8 cellular contexts compared by ENCODE assay signal in the genomic region with DNA sequence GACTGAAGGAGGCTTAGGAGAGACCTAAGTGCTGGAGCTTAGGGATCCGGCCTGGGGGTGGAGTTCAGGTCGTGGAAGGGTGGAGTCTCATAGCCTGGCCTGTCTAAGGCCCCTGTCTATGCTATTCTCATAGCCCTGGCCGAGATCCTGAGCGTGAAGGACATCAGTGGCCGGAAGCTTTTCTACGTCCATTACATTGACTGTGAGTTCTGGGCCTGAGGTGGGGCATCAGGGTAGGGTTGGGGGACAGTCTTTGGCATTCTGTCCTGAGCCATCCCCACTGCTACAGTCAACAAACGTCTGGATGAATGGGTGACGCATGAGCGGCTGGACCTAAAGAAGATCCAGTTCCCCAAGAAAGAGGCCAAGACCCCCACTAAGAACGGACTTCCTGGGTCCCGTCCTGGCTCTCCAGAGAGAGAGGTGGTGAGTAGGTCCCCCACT.
A peak's percentile ranks its signal among the peaks of the same experiment; 100 is the strongest.
DNase-seq lines count a peak whose midpoint lies in the region; ATAC-seq and TF ChIP-seq lines count a peak whose summit lies in the region.

No MANE protein-coding gene starts in this region.

- no peak overlapping the region; the same call in 1 of the 2 replicates for H2AFZ ChIP-seq in KMS-11 (ENCODE audit: low read depth)

- peaks cover 7% of the 10 kb centered on the region for H3K27me3 Mint-ChIP-seq in nephron progenitor cell (ENCODE audit: low read depth, poor library complexity)

- H3K4me1 Mint-ChIP-seq in nephron progenitor cell, result peaks cover 26% of the 10 kb centered on the region

- ATAC-seq in HG03439 (IDR thresholded peaks at IDR 0.05; ENCODE audit: unreplicated experiment) (no peak), HG02642 (IDR thresholded peaks at IDR 0.05; ENCODE audit: poor library complexity, unreplicated experiment) (no peak)

- TF ChIP-seq CTCF in KMS-11 (conservative IDR thresholded peaks at IDR 0.05; ENCODE audit: low read depth, low read length) (no peak), coronary artery (IDR thresholded peaks at IDR 0.05) (no peak), nephron progenitor cell (IDR thresholded peaks at IDR 0.05) (no peak), GM20000 (IDR thresholded peaks at IDR 0.05; ENCODE audit: extremely low read depth, missing control alignments) (no peak)

- H3K27me3 ChIP-seq in BLaER1 (no peaks in the 10 kb centered on the region), KMS-11 (ENCODE audit: insufficient read depth, low read depth) (no peaks in the 10 kb centered on the region)

- H3K27ac ChIP-seq in BLaER1, result peak overlapping the region; percentile 100
- H3K27ac ChIP-seq in KMS-11, result no peak overlapping the region; the same call in 1 of the 2 replicates
- peak overlapping the region; percentile 94 to 98 for H3K27ac ChIP-seq in coronary artery

- H3K36me3 Mint-ChIP-seq in nephron progenitor cell (ENCODE audit: low read depth), result peaks cover 42% of the 10 kb centered on the region

- H3K9ac ChIP-seq in BLaER1, result peak overlapping the region; percentile 97
- H3K9ac ChIP-seq in KMS-11, result peak overlapping the region; percentile 83; the same call in 1 of the 2 replicates

- H3K36me3 ChIP-seq in BLaER1 (peaks cover 48% of the 10 kb centered on the region), KMS-11 (ENCODE audit: insufficient read depth) (no peaks in the 10 kb centered on the region)

- H3K9me3 Mint-ChIP-seq in nephron progenitor cell, result peaks cover 10% of the 10 kb centered on the region

- peak overlapping the region; percentile 99 for H3K27ac Mint-ChIP-seq in nephron progenitor cell

- 0 out of 2 replicates have a peak, but pooled peaks cover 3% of the 10 kb centered on the region for H3K79me2 ChIP-seq in KMS-11 (ENCODE audit: insufficient read depth, low read depth)

- peaks cover 57% of the 10 kb centered on the region for H3K4me1 ChIP-seq in BLaER1
- peaks cover 9% of the 10 kb centered on the region for H3K4me1 ChIP-seq in KMS-11 (ENCODE audit: low read depth, poor library complexity, severe bottlenecking)

- no peaks in the 10 kb centered on the region for H3K9me3 ChIP-seq in BLaER1

- H4K20me1 ChIP-seq in BLaER1 (peaks cover 38% of the 10 kb centered on the region), KMS-11 (ENCODE audit: insufficient read depth) (no peaks in the 10 kb centered on the region)

- H3K4me3 Mint-ChIP-seq in nephron progenitor cell, result peak overlapping the region; percentile 89

- no peak for DNase-seq in coronary artery (ENCODE audit: low spot score)
- DNase-seq in nephron progenitor cell, result no peak
- no peak for DNase-seq in dedifferentiated amniotic fluid mesenchymal stem cell (ENCODE audit: extremely low spot score)
- no peak for DNase-seq in GM20000 (ENCODE audit: low spot score)

- H3K4me2 ChIP-seq in BLaER1 (peak overlapping the region; percentile 80), KMS-11 (peak overlapping the region; percentile 69; the same call in 1 of the 2 replicates)

- H3K4me3 ChIP-seq in BLaER1, result peak overlapping the region; percentile 77
- H3K4me3 ChIP-seq in KMS-11 (IDR thresholded peaks at IDR 0.05; ENCODE audit: insufficient read depth, low read depth, low read length), result peak overlapping the region; percentile 39
- peak overlapping the region; percentile 90 for H3K4me3 ChIP-seq in coronary artery

Comparison
In these comparisons a context has a peak if more than half of its experiments do, and no peak if none do; other contexts are left out.
1. H3K4me3 ChIP-seq: peak in every context shown above with its lines; median percentile 90 in coronary artery; 77 in BLaER1; 39 in KMS-11.